ENCODE assay signal across 1 cellular context in genomic region chr1:11907275-11908138, GRCh38.
TF ChIP-seq lines count a peak whose summit lies in the region.

No MANE protein-coding gene starts in this region.

TF ChIP-seq in HepG2, 621 proteins besides CTCF, POLR2A, EP300 and RAD21 (continues in another document):
- TF ChIP-seq NCOA5 (CRISPR knock-in tag; IDR thresholded peaks at IDR 0.05) (no peak), SMC3 (IDR thresholded peaks at IDR 0.05; ENCODE audit: low read length) (peak; percentile 88), ZNF143 (CRISPR knock-in tag; IDR thresholded peaks at IDR 0.05) (peak; percentile 93), HNF1B (CRISPR knock-in tag; IDR thresholded peaks at IDR 0.05) (no peak), DR1 (CRISPR knock-in tag; IDR thresholded peaks at IDR 0.05) (peak; percentile 88), TBX3 (IDR thresholded peaks at IDR 0.05; ENCODE audit: borderline replicate concordance) (peak; percentile 82), ZNF331 (CRISPR knock-in tag; IDR thresholded peaks at IDR 0.05) (0 out of 2 replicates have a peak, but pooled peaks have one; percentile 44), ELK4 (CRISPR knock-in tag; IDR thresholded peaks at IDR 0.05; ENCODE audit: borderline replicate concordance) (peak; percentile 98; the same call in 1 of the 2 replicates), FOXC1 (CRISPR knock-in tag; IDR thresholded peaks at IDR 0.05; ENCODE audit: borderline replicate concordance) (peak; percentile 12; the same call in 1 of the 2 replicates), FOXM1 (CRISPR knock-in tag; IDR thresholded peaks at IDR 0.05) (no peak), HNF1A (IDR thresholded peaks at IDR 0.05; ENCODE audit: low read depth) (peak; percentile 56), HNF1A (CRISPR knock-in tag; IDR thresholded peaks at IDR 0.05; ENCODE audit: borderline replicate concordance) (no peak), GLMP (CRISPR knock-in tag; IDR thresholded peaks at IDR 0.05; ENCODE audit: borderline replicate concordance) (no peak), ZNF441 (CRISPR knock-in tag; IDR thresholded peaks at IDR 0.05; ENCODE audit: borderline replicate concordance) (peak; percentile 65; the same call in 1 of the 2 replicates), ZBTB26 (CRISPR knock-in tag; IDR thresholded peaks at IDR 0.05; ENCODE audit: borderline replicate concordance) (peak; percentile 37; the same call in 1 of the 2 replicates), MIER2 (CRISPR knock-in tag; IDR thresholded peaks at IDR 0.05) (peak; percentile 70; the same call in 1 of the 2 replicates), ZNF136 (CRISPR knock-in tag; IDR thresholded peaks at IDR 0.05; ENCODE audit: low read depth) (0 out of 2 replicates have a peak, but pooled peaks have one; percentile 64), SUZ12 (IDR thresholded peaks at IDR 0.05; ENCODE audit: low read depth, low read length) (peak; percentile 86), GTF2F1 (IDR thresholded peaks at IDR 0.05; ENCODE audit: low read length) (peak; percentile 100; the same call in 1 of the 2 replicates), DRAP1 (CRISPR knock-in tag; IDR thresholded peaks at IDR 0.05) (peak; percentile 99), SIX1 (CRISPR knock-in tag; IDR thresholded peaks at IDR 0.05; ENCODE audit: borderline replicate concordance) (peak; percentile 57; the same call in 1 of the 2 replicates), MLX (CRISPR knock-in tag; IDR thresholded peaks at IDR 0.05) (0 out of 2 replicates have a peak, but pooled peaks have one; percentile 41), HCFC1 (IDR thresholded peaks at IDR 0.05; ENCODE audit: low read depth, low read length) (peak; percentile 44; the same call in 1 of the 2 replicates), NFRKB (IDR thresholded peaks at IDR 0.05) (no peak), ZBTB4 (CRISPR knock-in tag; IDR thresholded peaks at IDR 0.05; ENCODE audit: borderline replicate concordance) (no peak), MYPOP (CRISPR knock-in tag; IDR thresholded peaks at IDR 0.05) (peak; percentile 85; the same call in 1 of the 2 replicates), SNAPC2 (CRISPR knock-in tag; IDR thresholded peaks at IDR 0.05) (peak; percentile 100), ZBTB39 (CRISPR knock-in tag; IDR thresholded peaks at IDR 0.05) (0 out of 2 replicates have a peak, but pooled peaks have one; percentile 9), SRF (IDR thresholded peaks at IDR 0.05; ENCODE audit: low read depth, low read length) (peak; percentile 100), KLF9 (CRISPR knock-in tag; IDR thresholded peaks at IDR 0.05; ENCODE audit: low read depth) (peak; percentile 85; the same call in 1 of the 2 replicates), PRDM10 (CRISPR knock-in tag; IDR thresholded peaks at IDR 0.05; ENCODE audit: low read depth) (peak; percentile 55; the same call in 1 of the 2 replicates), ZNF317 (CRISPR knock-in tag; IDR thresholded peaks at IDR 0.05) (0 out of 2 replicates have a peak, but pooled peaks have one; percentile 57), CHD2 (IDR thresholded peaks at IDR 0.05; ENCODE audit: low read depth, low read length) (no peak), LCORL (IDR thresholded peaks at IDR 0.05) (no peak), LCORL (CRISPR knock-in tag; IDR thresholded peaks at IDR 0.05) (peak; percentile 27; the same call in 1 of the 2 replicates), SP1 (IDR thresholded peaks at IDR 0.05) (no peak), SP1 (CRISPR knock-in tag; IDR thresholded peaks at IDR 0.05) (no peak)
